ENCODE assay signal across 1 cellular context in genomic region chr1:62783736-62784508, GRCh38.
TF ChIP-seq lines count a peak whose summit lies in the region.

ATG4C (plus strand) TSS chr1:62784132; CDS start chr1:62803787, 19,655 bp downstream.

TF ChIP-seq in HepG2, 621 proteins besides CTCF, POLR2A, EP300 and RAD21 (continued from another document and continues in another):
- TF ChIP-seq ZFP91 (CRISPR knock-in tag; IDR thresholded peaks at IDR 0.05; ENCODE audit: borderline replicate concordance) (peak; percentile 77), KDM5B (CRISPR knock-in tag; IDR thresholded peaks at IDR 0.05; ENCODE audit: borderline replicate concordance) (peak; percentile 46; the same call in 1 of the 2 replicates), ZNF781 (CRISPR knock-in tag; IDR thresholded peaks at IDR 0.05; ENCODE audit: borderline replicate concordance, not compliant biosample characterization) (peak; percentile 63), CENPBD1 (CRISPR knock-in tag; IDR thresholded peaks at IDR 0.05; ENCODE audit: borderline replicate concordance, low read depth) (no peak), ZMAT5 (CRISPR knock-in tag; IDR thresholded peaks at IDR 0.05; ENCODE audit: borderline replicate concordance, low read depth) (no peak), ZNF263 (CRISPR knock-in tag; IDR thresholded peaks at IDR 0.05) (no peak), HNF4A (CRISPR knock-in tag; IDR thresholded peaks at IDR 0.05) (peak; percentile 7; the same call in 1 of the 2 replicates), ZBTB2 (CRISPR knock-in tag; IDR thresholded peaks at IDR 0.05; ENCODE audit: low read depth) (no peak), FOXO4 (CRISPR knock-in tag; conservative IDR thresholded peaks at IDR 0.05) (no peak), CHD2 (IDR thresholded peaks at IDR 0.05; ENCODE audit: low read depth, low read length) (no peak), ZNF34 (CRISPR knock-in tag; IDR thresholded peaks at IDR 0.05; ENCODE audit: borderline replicate concordance) (no peak), TFDP1 (CRISPR knock-in tag; IDR thresholded peaks at IDR 0.05; ENCODE audit: borderline replicate concordance) (peak; percentile 10; the same call in 1 of the 2 replicates), MNT (IDR thresholded peaks at IDR 0.05) (0 out of 2 replicates have a peak, but pooled peaks have one; percentile 24), ARID4A (CRISPR knock-in tag; IDR thresholded peaks at IDR 0.05; ENCODE audit: borderline replicate concordance) (peak; percentile 85; the same call in 1 of the 2 replicates), HMGXB3 (CRISPR knock-in tag; IDR thresholded peaks at IDR 0.05; ENCODE audit: borderline replicate concordance) (peak; percentile 81; the same call in 1 of the 2 replicates), GATA4 (IDR thresholded peaks at IDR 0.05; ENCODE audit: borderline replicate concordance, low read depth) (peak; percentile 56; the same call in 1 of the 2 replicates), NR2F6 (IDR thresholded peaks at IDR 0.05) (no peak), NR2F6 (CRISPR knock-in tag; IDR thresholded peaks at IDR 0.05) (0 out of 2 replicates have a peak, but pooled peaks have one; percentile 3), ZNF367 (CRISPR knock-in tag; IDR thresholded peaks at IDR 0.05; ENCODE audit: borderline replicate concordance) (no peak), MYC (CRISPR knock-in tag; IDR thresholded peaks at IDR 0.05; ENCODE audit: borderline replicate concordance) (peak; percentile 62; the same call in 1 of the 2 replicates), NONO (IDR thresholded peaks at IDR 0.05) (no peak), NONO (CRISPR knock-in tag; conservative IDR thresholded peaks at IDR 0.05) (peak; percentile 60; the same call in 1 of the 2 replicates), MEF2D (CRISPR knock-in tag; IDR thresholded peaks at IDR 0.05) (peak; percentile 62; the same call in 1 of the 2 replicates), MYNN (CRISPR knock-in tag; IDR thresholded peaks at IDR 0.05; ENCODE audit: low read depth) (0 out of 2 replicates have a peak, but pooled peaks have one; percentile 52), RFX3 (CRISPR knock-in tag; IDR thresholded peaks at IDR 0.05) (no peak), MAZ (IDR thresholded peaks at IDR 0.05; ENCODE audit: borderline replicate concordance, low read depth, low read length) (no peak), MAZ (CRISPR knock-in tag; IDR thresholded peaks at IDR 0.05; ENCODE audit: low read depth) (no peak; the same call in 1 of the 2 replicates), UBTF (CRISPR knock-in tag; IDR thresholded peaks at IDR 0.05) (peak; percentile 49; the same call in 1 of the 2 replicates), ZFY (CRISPR knock-in tag; IDR thresholded peaks at IDR 0.05) (peak; percentile 98), SIN3A (IDR thresholded peaks at IDR 0.05; ENCODE audit: borderline replicate concordance, low read depth, low read length) (peak; percentile 90), SALL1 (CRISPR knock-in tag; IDR thresholded peaks at IDR 0.05) (peak; percentile 75), NCOA2 (CRISPR knock-in tag; IDR thresholded peaks at IDR 0.05) (peak; percentile 41), ZZZ3 (CRISPR knock-in tag; IDR thresholded peaks at IDR 0.05; ENCODE audit: borderline replicate concordance) (peak; percentile 74; the same call in 1 of the 2 replicates), CHCHD3 (CRISPR knock-in tag; IDR thresholded peaks at IDR 0.05) (0 out of 2 replicates have a peak, but pooled peaks have one; percentile 34)
